Comparison of ENCODE assay signal across 14 cellular contexts in genomic region chr6:112470950-112471349, GRCh38.
"Had no signal": no experiment of that assay in that cellular context is flagged by ENCODE, and none has a peak within 500 bp of the region (broad histone marks: within the 10 kb centered on the region; RNA-seq: fewer than 3 reads in every experiment).

No MANE protein-coding gene starts in this region.

- H3K27me3 ChIP-seq: foreskin keratinocyte had no signal

- H3K36me3 ChIP-seq: lower lobe of right lung had no signal

- H3K4me3 ChIP-seq: coronary artery, lower lobe of right lung had no signal

- ATAC-seq: activated CD4-positive, alpha-beta T cell treated with anti-CD3 and anti-CD28 coated beads for 36 hours; activated CD8-positive, alpha-beta memory T cell treated with anti-CD3 and anti-CD28 coated beads, Interleukin-2, amount 10 ng/mL, durations not matched to agents 7 days and 5 days; foreskin keratinocyte; lower lobe of right lung; natural killer cell; WTC11 had no signal

- H3K9me3 ChIP-seq: lower lobe of right lung had no signal

- DNase-seq: activated CD4-positive, alpha-beta memory T cell treated with anti-CD3 and anti-CD28 coated beads for 36 hours; activated CD4-positive, alpha-beta T cell treated with anti-CD3 and anti-CD28 coated beads for 36 hours; activated CD8-positive, alpha-beta memory T cell treated with anti-CD3 and anti-CD28 coated beads, Interleukin-2, amount 10 ng/mL, durations not matched to agents 7 days and 5 days; activated naive CD4-positive, alpha-beta T cell; activated naive CD8-positive, alpha-beta T cell treated with anti-CD3 and anti-CD28 coated beads, Interleukin-2, amount 10 ng/mL, durations not matched to agents 7 days and 5 days; amygdala; foreskin keratinocyte; hippocampal formation; lower lobe of right lung; natural killer cell; nucleus accumbens; stimulated activated CD4-positive, alpha-beta T cell treated with anti-CD3 and anti-CD28 coated beads, Interleukin-2, amount 100 ng/mL, for 24 hours had no signal

- H3K27ac ChIP-seq: coronary artery, foreskin keratinocyte, lower lobe of right lung had no signal

- H3K4me1 ChIP-seq: lower lobe of right lung had no signal
